In the genomic region with DNA sequence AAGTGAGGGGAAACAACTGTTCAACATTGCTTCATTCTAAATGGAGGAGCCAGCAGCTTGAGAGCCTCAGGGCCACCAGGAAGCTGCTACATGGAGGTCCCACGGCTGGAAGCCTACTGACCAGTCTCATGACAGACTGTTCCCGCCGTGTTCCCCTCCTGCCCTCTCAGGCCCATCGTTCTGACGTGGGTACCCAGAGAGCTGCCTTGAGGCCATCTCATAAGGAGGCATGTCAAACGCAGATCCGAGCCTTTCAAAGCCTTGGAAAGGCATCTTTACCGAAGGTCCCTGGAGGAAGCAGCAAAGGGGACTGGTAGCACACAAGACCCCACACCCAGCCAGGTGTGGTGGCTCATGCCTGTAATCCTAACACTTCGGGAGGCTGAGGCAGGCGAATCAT, we compare ENCODE assay signal across 18 cellular contexts. TPM values are rescaled to one million over a fixed set of nuclear protein-coding genes. Genes with fewer than 3 reads are reported as not detected.
A peak's percentile ranks its signal among the peaks of the same experiment; 100 is the strongest.
DNase-seq lines count a peak whose midpoint lies in the region; TF ChIP-seq lines count a peak whose summit lies in the region.
"Had no signal": no experiment of that assay in that cellular context is flagged by ENCODE, and none has a peak within 500 bp of the region (broad histone marks: within the 10 kb centered on the region; RNA-seq: fewer than 3 reads in every experiment).

No MANE protein-coding gene starts in this region.

- no peaks in the 10 kb centered on the region for H3K9me3 Mint-ChIP-seq in chondrocyte (ENCODE audit: low read depth)
- H3K9me3 Mint-ChIP-seq: CD4-positive, alpha-beta memory T cell; H9 had no signal

- no peak overlapping the region for H3K14ac ChIP-seq in mesenchymal stem cell (ENCODE audit: low read length in 2 of 2)

- H3K4me1 ChIP-seq in mesenchymal stem cell (ENCODE audit: control insufficient read depth, insufficient read depth, low read depth, low read length) = peaks cover 23% of the 10 kb centered on the region
- H3K4me1 ChIP-seq in osteoblast (ENCODE audit: insufficient read depth, low read length) = peaks cover 11% of the 10 kb centered on the region

- H3K4me3 ChIP-seq in mesenchymal stem cell (ENCODE audit: insufficient read depth in 1 of 2, low read depth in 1 of 2, low read length in 2 of 2) (no peak overlapping the region), osteoblast (ENCODE audit: insufficient read depth, low read length) (no peak overlapping the region), H7 (ENCODE audit: insufficient read depth, low read depth, low read length) (no peak overlapping the region)
- H3K4me3 ChIP-seq: GM23248 had no signal

- no peak overlapping the region for H3K23ac ChIP-seq in mesenchymal stem cell (ENCODE audit: low read length in 2 of 2)

- H3K9me3 ChIP-seq in mesenchymal stem cell (ENCODE audit: control insufficient read depth, low read length) (no peaks in the 10 kb centered on the region), osteoblast (ENCODE audit: low read depth, low read length) (no peaks in the 10 kb centered on the region)

- no peak overlapping the region for H4K91ac ChIP-seq in mesenchymal stem cell (ENCODE audit: low read length)

- H3K36me3 ChIP-seq in mesenchymal stem cell (ENCODE audit: control insufficient read depth in 1 of 2, insufficient read depth in 2 of 2, low read depth in 1 of 2, low read length in 2 of 2) (peaks cover 5 to 8% of the 10 kb centered on the region in 2 experiments), osteoblast (ENCODE audit: insufficient read depth, low read length) (no peaks in the 10 kb centered on the region), H7 (replicated peaks; ENCODE audit: control insufficient read depth, insufficient read depth, low read length) (no peaks in the 10 kb centered on the region)

- H3K4me2 ChIP-seq in mesenchymal stem cell (ENCODE audit: low read length, poor library complexity, severe bottlenecking) (no peak overlapping the region), osteoblast (ENCODE audit: insufficient read depth, low read length) (no peak overlapping the region)

- no peak overlapping the region for H3K18ac ChIP-seq in mesenchymal stem cell (ENCODE audit: low read depth in 1 of 2, low read length in 2 of 2)

- no peak overlapping the region for H3K27ac Mint-ChIP-seq in chondrocyte (ENCODE audit: unreplicated experiment)
- H3K27ac Mint-ChIP-seq: CD4-positive, alpha-beta memory T cell; H9 had no signal

- no peak overlapping the region for H2BK15ac ChIP-seq in mesenchymal stem cell (ENCODE audit: low read depth, poor library complexity, severe bottlenecking)

- peaks cover 3% of the 10 kb centered on the region for H4K20me1 ChIP-seq in osteoblast (ENCODE audit: insufficient read depth, low read length)

- WGBS in mesenchymal stem cell = 91% methylated on average over 10 of the region's 10 CpGs

- H3K36me3 Mint-ChIP-seq in chondrocyte (ENCODE audit: low read depth) = no peaks in the 10 kb centered on the region
- H3K36me3 Mint-ChIP-seq: CD4-positive, alpha-beta memory T cell had no signal

- peaks cover 7% of the 10 kb centered on the region for H3K4me1 Mint-ChIP-seq in chondrocyte (ENCODE audit: low read depth)

- H3K9ac ChIP-seq in mesenchymal stem cell (ENCODE audit: low read length) = no peak overlapping the region
- H3K9ac ChIP-seq: GM23248 had no signal

- no peaks in the 10 kb centered on the region for H3K27me3 Mint-ChIP-seq in chondrocyte (ENCODE audit: low read depth)

- no peak overlapping the region for H2BK5ac ChIP-seq in mesenchymal stem cell (ENCODE audit: low read depth, low read length, poor library complexity, severe bottlenecking)

- no peak overlapping the region for H3K4ac ChIP-seq in mesenchymal stem cell (ENCODE audit: low read depth in 1 of 2, low read length in 2 of 2)

- H3K27me3 ChIP-seq in mesenchymal stem cell (ENCODE audit: control insufficient read depth in 1 of 2, insufficient read depth in 1 of 2, low read length in 2 of 2) (no peaks in the 10 kb centered on the region), osteoblast (ENCODE audit: insufficient read depth, low read length) (no peaks in the 10 kb centered on the region), H7 (ENCODE audit: control insufficient read depth, insufficient read depth, low read length) (no peaks in the 10 kb centered on the region; the same call in 1 of the 2 replicates)

- no peak overlapping the region for H2AFZ ChIP-seq in mesenchymal stem cell (ENCODE audit: low read depth, low read length)
- no peak overlapping the region for H2AFZ ChIP-seq in osteoblast (ENCODE audit: low read length)
- H2AFZ ChIP-seq: GM23248 had no signal

- H3K27ac ChIP-seq in mesenchymal stem cell (ENCODE audit: low read length, poor library complexity, severe bottlenecking) (no peak overlapping the region), osteoblast (ENCODE audit: low read depth, low read length) (no peak overlapping the region)
- H3K27ac ChIP-seq: GM23248 had no signal

- H3K79me2 ChIP-seq in osteoblast (ENCODE audit: insufficient read depth, low read length) = no peaks in the 10 kb centered on the region

- no peak overlapping the region for H2BK120ac ChIP-seq in mesenchymal stem cell (ENCODE audit: low read depth, low read length)

- H2BK12ac ChIP-seq in mesenchymal stem cell (ENCODE audit: low read length in 2 of 2) = no peak overlapping the region

- H3K79me1 ChIP-seq in mesenchymal stem cell (replicated peaks; ENCODE audit: low read length, poor library complexity, severe bottlenecking) = no peaks in the 10 kb centered on the region

- no peak for TF ChIP-seq CTCF in chondrocyte (IDR thresholded peaks at IDR 0.05)
- TF ChIP-seq CTCF in osteoblast (IDR thresholded peaks at IDR 0.05; ENCODE audit: extremely low read depth, low read depth, low read length) = no peak

- no peak overlapping the region for H4K8ac ChIP-seq in mesenchymal stem cell (ENCODE audit: low read length)

- H3K4me3 Mint-ChIP-seq in chondrocyte (ENCODE audit: unreplicated experiment) = no peak overlapping the region
- H3K4me3 Mint-ChIP-seq: CD4-positive, alpha-beta memory T cell; H9 had no signal

- peak; percentile 66 for DNase-seq in chondrocyte (ENCODE audit: low spot score)
- DNase-seq in mesenchymal stem cell = no peak
- DNase-seq in osteoblast (ENCODE audit: insufficient read length, low spot score, missing footprints) = peak; percentile 26
- DNase-seq in GM19238 (ENCODE audit: insufficient read length, low spot score) = no peak
- DNase-seq in hippocampal formation (lab: John Stamatoyannopoulos, UW) = no peak
- no peak for DNase-seq in H7
- DNase-seq: C1 segment of cervical spinal cord; Calu3; CD4-positive, alpha-beta memory T cell; COR-L47; DMS53; DMS79 treated with DMSO at 0.1 percent for 48 hours; GF-D8; GM23248; H9 had no signal

- peak overlapping the region; percentile 62 for H2AK5ac ChIP-seq in mesenchymal stem cell (ENCODE audit: low read length, severe bottlenecking)

RNA-seq across cellular contexts. Expression of a gene that starts 8.3 kb away (rescaled TPM):
- total RNA-seq in chondrocyte (82.4 to 114 TPM (median 113 TPM) in 3 replicates), osteoblast (50.1 and 67.0 TPM in 2 replicates)
- 69.6 TPM for polyA plus RNA-seq in mesenchymal stem cell (2013, experiment 1 of 2)
- polyA plus RNA-seq in mesenchymal stem cell (2013, experiment 2 of 2) = 65.7 TPM
- total RNA-seq in H7 (2014; rRNA removed; shearing (Covaris generic)) = 3.3 and 6.6 TPM in 2 replicates
- polyA plus RNA-seq: CD4-positive, alpha-beta memory T cell had no signal

RNA-seq across cellular contexts. Expression of a gene that starts 27.6 kb away (rescaled TPM):
- total RNA-seq in chondrocyte (0.20 TPM in 1 of 3 replicates, not detected in the others), osteoblast (0.72 and 1.8 TPM in 2 replicates)
- 0.35 TPM for polyA plus RNA-seq in mesenchymal stem cell (2013, experiment 1 of 2)
- polyA plus RNA-seq in mesenchymal stem cell (2013, experiment 2 of 2) = 0.21 TPM
- total RNA-seq in H7 (2014; rRNA removed; shearing (Covaris generic)) = 0.66 TPM in 1 of 2 replicates, not detected in the other
- total RNA-seq: A172, Calu3, G401, H1, H9 had no signal
- polyA plus RNA-seq: CD4-positive, alpha-beta memory T cell had no signal

Comparison
In these comparisons a context has a peak if more than half of its experiments do, and no peak if none do; other contexts are left out.
1. DNase-seq: peak in chondrocyte (single experiment) and osteoblast (single experiment); none in mesenchymal stem cell (single experiment), GM19238 (single experiment), hippocampal formation (0 of 2) and H7 (single experiment).